15 cellular contexts compared by ENCODE assay signal in genomic region chr7:48360574-48360973, GRCh38.
"Had no signal": no experiment of that assay in that cellular context is flagged by ENCODE, and none has a peak within 500 bp of the region (broad histone marks: within the 10 kb centered on the region; RNA-seq: fewer than 3 reads in every experiment).

No MANE protein-coding gene starts in this region.

- H3K4me3 ChIP-seq: lung had no signal

- H3K27ac Mint-ChIP-seq: activated CD4-positive, alpha-beta memory T cell treated with anti-CD3 and anti-CD28 coated beads for 36 hours; activated naive CD4-positive, alpha-beta T cell treated with anti-CD3 and anti-CD28 coated beads, Interleukin-2, amount 50 U/mL, for 72 hours; stimulated activated naive CD8-positive, alpha-beta T cell treated with anti-CD3 and anti-CD28 coated beads, Interleukin-15, amount 100 ng/mL, for 72 hours; T-cell had no signal

- ATAC-seq: activated naive CD4-positive, alpha-beta T cell treated with anti-CD3 and anti-CD28 coated beads, Interleukin-2, amount 50 U/mL, for 72 hours; activated T-cell treated with anti-CD3 and anti-CD28 coated beads, Interleukin-2, amount 50 U/mL, for 4 hours; left cardiac atrium; naive thymus-derived CD8-positive, alpha-beta T cell; sciatic nerve; stimulated activated naive CD8-positive, alpha-beta T cell treated with anti-CD3 and anti-CD28 coated beads, Interleukin-15, amount 100 ng/mL, for 72 hours; T-cell had no signal

- DNase-seq: activated CD4-positive, alpha-beta memory T cell treated with anti-CD3 and anti-CD28 coated beads for 36 hours; activated effector memory CD4-positive, alpha-beta T cell treated with anti-CD3 and anti-CD28 coated beads, Interleukin-2, amount 50 U/mL, for 16 hours; activated T-cell treated with anti-CD3 and anti-CD28 coated beads, Interleukin-2, amount 50 U/mL, for 4 hours; amniotic stem cell; left cardiac atrium; naive thymus-derived CD8-positive, alpha-beta T cell; nucleus accumbens; stimulated activated CD4-positive, alpha-beta T cell treated with anti-CD3 and anti-CD28 coated beads, Interleukin-12 subunit alpha, Interleukin-12 subunit beta, amount 100 ng/mL, for 4 hours; stimulated activated CD4-positive, alpha-beta T cell treated with anti-CD3 and anti-CD28 coated beads, Interleukin-2, amount 100 ng/mL, for 48 hours; stimulated activated naive CD8-positive, alpha-beta T cell treated with anti-CD3 and anti-CD28 coated beads, Interleukin-15, amount 100 ng/mL, for 72 hours; T-cell had no signal

- H3K9me3 Mint-ChIP-seq: activated CD4-positive, alpha-beta memory T cell treated with anti-CD3 and anti-CD28 coated beads for 36 hours; activated naive CD4-positive, alpha-beta T cell treated with anti-CD3 and anti-CD28 coated beads, Interleukin-2, amount 50 U/mL, for 72 hours; activated T-cell treated with anti-CD3 and anti-CD28 coated beads, Interleukin-2, amount 50 U/mL, for 4 hours; naive thymus-derived CD8-positive, alpha-beta T cell; stimulated activated naive CD8-positive, alpha-beta T cell treated with anti-CD3 and anti-CD28 coated beads, Interleukin-15, amount 100 ng/mL, for 72 hours had no signal

- H3K4me3 Mint-ChIP-seq: activated CD4-positive, alpha-beta memory T cell treated with anti-CD3 and anti-CD28 coated beads for 36 hours; activated T-cell treated with anti-CD3 and anti-CD28 coated beads, Interleukin-2, amount 50 U/mL, for 4 hours; naive thymus-derived CD8-positive, alpha-beta T cell; stimulated activated naive CD8-positive, alpha-beta T cell treated with anti-CD3 and anti-CD28 coated beads, Interleukin-15, amount 100 ng/mL, for 72 hours; T-cell had no signal

- H3K4me1 Mint-ChIP-seq: naive thymus-derived CD8-positive, alpha-beta T cell; stimulated activated naive CD8-positive, alpha-beta T cell treated with anti-CD3 and anti-CD28 coated beads, Interleukin-15, amount 100 ng/mL, for 72 hours; T-cell had no signal

- H3K36me3 Mint-ChIP-seq: activated CD4-positive, alpha-beta memory T cell treated with anti-CD3 and anti-CD28 coated beads for 36 hours; activated naive CD4-positive, alpha-beta T cell treated with anti-CD3 and anti-CD28 coated beads, Interleukin-2, amount 50 U/mL, for 72 hours; naive thymus-derived CD8-positive, alpha-beta T cell; T-cell had no signal

- H3K27ac ChIP-seq: VCaP had no signal

- H3K27me3 Mint-ChIP-seq: activated CD4-positive, alpha-beta memory T cell treated with anti-CD3 and anti-CD28 coated beads for 36 hours; stimulated activated naive CD8-positive, alpha-beta T cell treated with anti-CD3 and anti-CD28 coated beads, Interleukin-15, amount 100 ng/mL, for 72 hours; T-cell had no signal
